ENCODE assay signal across 8 cellular contexts in the genomic region with DNA sequence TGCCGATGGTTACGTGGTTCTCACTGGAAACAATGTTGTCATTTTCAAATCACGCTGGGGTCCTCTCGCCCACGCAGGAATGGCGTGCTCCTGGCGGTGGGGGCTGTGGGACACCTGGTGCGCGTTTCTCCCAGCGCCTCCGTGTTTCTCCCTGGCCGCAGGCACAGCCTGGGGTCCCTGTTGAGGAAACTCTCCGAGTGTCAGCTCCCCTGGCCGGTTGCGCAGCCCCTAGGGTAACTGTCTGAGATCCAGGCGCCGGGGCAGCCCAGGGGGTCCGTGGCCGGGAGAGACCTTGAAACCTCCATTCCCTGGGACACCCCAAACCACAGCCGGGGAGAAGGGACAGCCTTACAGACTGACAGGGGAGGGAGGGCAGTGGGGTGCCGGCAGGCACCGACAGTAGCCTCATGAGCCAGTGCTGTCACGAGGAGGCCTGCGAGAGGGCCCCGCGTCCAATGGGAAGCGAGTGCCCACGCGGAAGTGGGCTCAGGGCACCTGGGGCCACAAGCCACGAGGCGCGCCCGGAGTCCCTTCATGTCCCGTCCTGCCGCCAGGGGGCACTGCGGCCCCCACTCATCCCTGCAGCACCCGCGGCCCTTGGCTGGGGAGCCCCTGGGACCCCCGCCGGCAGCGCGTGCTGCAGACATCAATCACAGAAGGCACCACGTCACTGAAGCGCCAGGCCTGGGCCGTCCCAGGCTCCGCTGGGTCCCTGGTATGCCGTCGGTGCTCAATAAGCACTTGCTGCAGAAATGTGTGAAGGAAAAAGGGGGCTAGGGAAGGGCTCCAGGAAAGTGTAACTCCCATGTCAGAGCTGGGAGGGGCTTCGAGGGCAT. TPM values are rescaled to one million over a fixed set of nuclear protein-coding genes. Genes with fewer than 3 reads are reported as not detected.
A peak's percentile ranks its signal among the peaks of the same experiment; 100 is the strongest.
DNase-seq lines count a peak whose midpoint lies in the region; ATAC-seq and TF ChIP-seq lines count a peak whose summit lies in the region.

No MANE protein-coding gene starts in this region.

- H3K4me3 ChIP-seq in brain microvascular endothelial cell (ENCODE audit: low read depth, low read length) (no peak overlapping the region), left lung (no peak overlapping the region)

- TF ChIP-seq CTCF in AG09319 (IDR thresholded peaks at IDR 0.05; ENCODE audit: low read depth, low read length) = peak; percentile 67
- peak; percentile 73 for TF ChIP-seq CTCF in brain microvascular endothelial cell (IDR thresholded peaks at IDR 0.05; ENCODE audit: low read depth, low read length, missing control alignments)
- TF ChIP-seq CTCF in left lung (IDR thresholded peaks at IDR 0.05) = peak; percentile 70 to 73

- ATAC-seq in left lung (peak; percentile 5), GM18498 (IDR thresholded peaks at IDR 0.05; ENCODE audit: unreplicated experiment) (no peak), HG03196 (IDR thresholded peaks at IDR 0.05; ENCODE audit: unreplicated experiment) (no peak)

- peaks cover 0 to 10% of the 10 kb centered on the region in 2 donors for H3K4me1 ChIP-seq in left lung

- intact Hi-C loops in left lung (cut with DNase I) = no loop called here

- H3K36me3 ChIP-seq in brain microvascular endothelial cell (replicated peaks) = no peaks in the 10 kb centered on the region
- no peaks in the 10 kb centered on the region for H3K36me3 ChIP-seq in left lung

- H3K27ac ChIP-seq in brain microvascular endothelial cell (no peak overlapping the region), left lung (no peak overlapping the region)

- H3K27me3 ChIP-seq in brain microvascular endothelial cell (replicated peaks) (peaks cover 20% of the 10 kb centered on the region), left lung (peaks cover 20 to 55% of the 10 kb centered on the region in 2 donors)

- in situ Hi-C loops in brain microvascular endothelial cell (cut with HindIII; ENCODE audit: low pct_ligation_motif_present, low sequenced_read_pairs) = no loop called here

- no peaks in the 10 kb centered on the region for H3K9me3 ChIP-seq in left lung

- no peak for DNase-seq in AG09319 (ENCODE audit: extremely low read depth, low read depth)
- peak in 63 of 76 experiments; percentile 18 to 83 (median 66) for DNase-seq in HUDEP-2 (lab: John Stamatoyannopoulos, UW; ENCODE audit: unreplicated experiment in 76 of 76)
- peak; percentile 79 for DNase-seq in UCSD-AML1 (lab: John Stamatoyannopoulos, UW; ENCODE audit: unreplicated experiment)
- peak; percentile 14 for DNase-seq in brain microvascular endothelial cell
- peak in 1 of 2 donors; percentile 86 for DNase-seq in left lung
- DNase-seq in stimulated activated CD8-positive, alpha-beta memory T cell treated with anti-CD3 and anti-CD28 coated beads, Interleukin-15, amount 100 ng/mL, for 1 hour (ENCODE audit: low read depth) = peak; percentile 31

RNA-seq across cellular contexts. Expression of a gene that starts 9.5 kb away (rescaled TPM):
- 1 to 10 TPM; 3.0 to 5.3 TPM for total RNA-seq in left lung

RNA-seq across cellular contexts. Expression of a gene that starts 12.3 kb away (rescaled TPM):
- total RNA-seq in left lung = 1 to 10 TPM; 1.6 to 2.0 TPM

RNA-seq across cellular contexts. Expression of a gene that starts 13.2 kb away (rescaled TPM):
- total RNA-seq in left lung = 1 to 10 TPM; 1.9 to 3.2 TPM

RNA-seq across cellular contexts. Expression of a gene that starts 20.6 kb away (rescaled TPM):
- not detected for total RNA-seq in left lung

RNA-seq across cellular contexts. Expression of a gene that starts 24.3 kb away (rescaled TPM):
- total RNA-seq in left lung = 10 to 100 TPM; 31.1 to 32.2 TPM
